Comparison of ENCODE assay signal across 8 cellular contexts in the genomic region with DNA sequence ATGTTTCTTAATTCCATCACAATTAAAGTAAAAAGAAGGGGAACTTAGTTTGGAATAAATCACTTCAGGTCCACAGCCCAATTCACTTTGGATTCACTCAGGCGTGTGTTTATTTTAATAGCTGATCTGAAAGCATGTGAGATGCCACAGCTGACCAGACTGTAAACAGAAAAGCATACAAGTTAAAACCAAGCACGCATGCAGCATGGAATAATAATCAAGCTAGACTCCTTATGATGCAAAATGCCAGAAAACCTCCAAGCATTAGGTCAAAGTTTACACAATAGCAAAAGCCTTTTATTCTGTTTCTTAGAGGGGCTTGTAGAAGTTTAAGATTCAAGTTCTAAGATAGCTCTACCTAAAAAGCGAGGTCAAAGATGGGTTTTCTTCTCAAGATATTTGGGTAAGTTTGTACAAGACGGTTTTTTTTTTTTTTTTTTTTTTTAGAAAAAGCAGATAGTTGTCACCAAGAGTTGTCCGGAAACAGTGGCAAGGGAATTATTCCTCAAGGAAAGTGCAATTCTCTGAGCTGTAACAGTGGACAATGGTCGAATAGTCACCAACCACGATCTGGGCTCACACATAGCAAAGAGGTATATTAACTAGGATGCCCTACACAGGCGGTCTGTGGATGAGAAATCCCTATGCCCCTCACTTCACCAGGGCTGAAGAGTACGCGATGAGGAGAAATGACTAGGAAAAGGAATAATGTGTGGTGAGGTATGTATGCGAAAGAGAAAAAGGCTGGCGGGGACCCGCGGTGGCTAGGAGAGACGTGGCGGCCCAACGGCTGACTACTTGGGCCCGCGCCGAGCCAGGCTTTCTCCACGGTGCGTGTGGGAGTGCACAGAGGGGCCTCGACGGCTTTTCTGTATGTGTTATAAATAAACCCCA. TPM values are rescaled to one million over a fixed set of nuclear protein-coding genes. Genes with fewer than 3 reads are reported as not detected.
A peak's percentile ranks its signal among the peaks of the same experiment; 100 is the strongest.
DNase-seq lines count a peak whose midpoint lies in the region; ATAC-seq and TF ChIP-seq lines count a peak whose summit lies in the region.

No MANE protein-coding gene starts in this region.

- H3K4me1 ChIP-seq in ACC112 (ENCODE audit: control insufficient read depth, insufficient read depth, low read length, unreplicated experiment) (peaks cover 30% of the 10 kb centered on the region), NT2/D1 (ENCODE audit: insufficient read depth, insufficient read length) (no peaks in the 10 kb centered on the region), esophagus squamous epithelium (peaks cover 0 to 13% (median 0%) of the 10 kb centered on the region in 3 donors)
- no peaks in the 10 kb centered on the region for H3K4me1 ChIP-seq in naive thymus-derived CD4-positive, alpha-beta T cell (ENCODE audit: control insufficient read depth in 2 of 2, insufficient read depth in 2 of 2, low read length in 2 of 2)

- peak overlapping the region; percentile 85 for H2AFZ ChIP-seq in ACC112 (ENCODE audit: low read length, unreplicated experiment)

- H3K4me1 Mint-ChIP-seq in naive thymus-derived CD4-positive, alpha-beta T cell: peaks cover 0 to 10% (median 5%) of the 10 kb centered on the region in 7 donors
- peaks cover 5% of the 10 kb centered on the region for H3K4me1 Mint-ChIP-seq in activated T-cell treated with anti-CD3 and anti-CD28 coated beads, Interleukin-2, amount 50 U/mL, for 4 hours (ENCODE audit: low read depth)

- no peak overlapping the region for H3K27ac Mint-ChIP-seq in naive thymus-derived CD4-positive, alpha-beta T cell

- peaks cover 0 to 5% (median 0%) of the 10 kb centered on the region in 11 donors for H3K9me3 Mint-ChIP-seq in naive thymus-derived CD4-positive, alpha-beta T cell
- H3K9me3 Mint-ChIP-seq in activated T-cell treated with anti-CD3 and anti-CD28 coated beads, Interleukin-2, amount 50 U/mL, for 4 hours: no peaks in the 10 kb centered on the region

- H3K27ac ChIP-seq in ACC112 (ENCODE audit: low read depth, low read length): no peak overlapping the region
- peak overlapping the region in 3 of 4 donors; percentile 80 to 87 (median 86) for H3K27ac ChIP-seq in esophagus squamous epithelium
- H3K27ac ChIP-seq in naive thymus-derived CD4-positive, alpha-beta T cell (ENCODE audit: low read depth, low read length): no peak overlapping the region

- CTCF ChIA-PET in naive thymus-derived CD4-positive, alpha-beta T cell (lab: Charles Lee): no interaction called here

- in situ Hi-C loops in GM13977 (cut with MboI; ENCODE audit: low pct_unique_long_range_greater_than_20kb, low sequenced_read_pairs, unreplicated experiment): no loop called here

- peaks cover 26% of the 10 kb centered on the region for H3K79me2 ChIP-seq in ACC112 (ENCODE audit: control insufficient read depth, insufficient read depth, low read length, unreplicated experiment)

- intact Hi-C loops in esophagus squamous epithelium (cut with DNase I): no loop called here
- intact Hi-C loops in naive thymus-derived CD4-positive, alpha-beta T cell (cut with micrococcal nuclease): no loop called here

- ATAC-seq in naive thymus-derived CD4-positive, alpha-beta T cell: no peak
- ATAC-seq in HG03571 (IDR thresholded peaks at IDR 0.05; ENCODE audit: unreplicated experiment): no peak
- no peak for ATAC-seq in activated T-cell treated with anti-CD3 and anti-CD28 coated beads, Interleukin-2, amount 50 U/mL, for 4 hours

- H3K4me3 Mint-ChIP-seq in naive thymus-derived CD4-positive, alpha-beta T cell: peak overlapping the region in 9 of 10 donors; percentile 10 to 69 (median 34)
- H3K4me3 Mint-ChIP-seq in activated T-cell treated with anti-CD3 and anti-CD28 coated beads, Interleukin-2, amount 50 U/mL, for 4 hours: no peak overlapping the region

- no peak for TF ChIP-seq POLR2A in esophagus squamous epithelium (IDR thresholded peaks at IDR 0.05)

- H3K9ac ChIP-seq in NT2/D1 (ENCODE audit: insufficient read length, low read depth): peak overlapping the region; percentile 61

- 32 to 42% methylated on average over 8 to 24 of the region's 24 CpGs for WGBS in esophagus squamous epithelium, 2 donors

- H3K36me3 ChIP-seq in ACC112 (ENCODE audit: insufficient read depth, low read length): no peaks in the 10 kb centered on the region
- H3K36me3 ChIP-seq in NT2/D1 (ENCODE audit: insufficient read depth, insufficient read length, low read length): no peaks in the 10 kb centered on the region
- H3K36me3 ChIP-seq in esophagus squamous epithelium: no peaks in the 10 kb centered on the region
- no peaks in the 10 kb centered on the region for H3K36me3 ChIP-seq in naive thymus-derived CD4-positive, alpha-beta T cell (ENCODE audit: control insufficient read depth in 2 of 3, insufficient read depth in 3 of 3, low read length in 3 of 3)

- peaks cover 21 to 39% (median 32%) of the 10 kb centered on the region in 5 donors for H3K27me3 Mint-ChIP-seq in naive thymus-derived CD4-positive, alpha-beta T cell
- peaks cover 16% of the 10 kb centered on the region for H3K27me3 Mint-ChIP-seq in activated T-cell treated with anti-CD3 and anti-CD28 coated beads, Interleukin-2, amount 50 U/mL, for 4 hours (ENCODE audit: low read depth)

- POLR2A ChIA-PET in naive thymus-derived CD4-positive, alpha-beta T cell (lab: Charles Lee): no interaction called here

- H3K4me3 ChIP-seq in ACC112 (ENCODE audit: low read depth, low read length): peak overlapping the region; percentile 72
- H3K4me3 ChIP-seq in NT2/D1 (ENCODE audit: insufficient read length, low read depth): peak overlapping the region; percentile 56
- H3K4me3 ChIP-seq in esophagus squamous epithelium: peak overlapping the region; percentile 51 to 76 (median 66)
- H3K4me3 ChIP-seq in naive thymus-derived CD4-positive, alpha-beta T cell (ENCODE audit: low read length): no peak overlapping the region

- H3K27me3 ChIP-seq in ACC112 (ENCODE audit: insufficient read depth, low read length) (no peaks in the 10 kb centered on the region), NT2/D1 (ENCODE audit: insufficient read depth, insufficient read length) (peaks cover 11% of the 10 kb centered on the region), esophagus squamous epithelium (no peaks in the 10 kb centered on the region)
- H3K27me3 ChIP-seq in naive thymus-derived CD4-positive, alpha-beta T cell (ENCODE audit: control insufficient read depth in 2 of 2, insufficient read depth in 2 of 2, low read length in 2 of 2): peaks cover 0 to 5% of the 10 kb centered on the region in 2 donors

- H3K9me3 ChIP-seq in NT2/D1 (ENCODE audit: insufficient read depth, low read length): no peaks in the 10 kb centered on the region
- H3K9me3 ChIP-seq in esophagus squamous epithelium: no peaks in the 10 kb centered on the region
- H3K9me3 ChIP-seq in naive thymus-derived CD4-positive, alpha-beta T cell (ENCODE audit: control insufficient read depth in 2 of 3, low read length in 3 of 3): no peaks in the 10 kb centered on the region

- no peaks in the 10 kb centered on the region for H3K36me3 Mint-ChIP-seq in naive thymus-derived CD4-positive, alpha-beta T cell
- H3K36me3 Mint-ChIP-seq in activated T-cell treated with anti-CD3 and anti-CD28 coated beads, Interleukin-2, amount 50 U/mL, for 4 hours (ENCODE audit: insufficient read depth): no peaks in the 10 kb centered on the region

- TF ChIP-seq CTCF in esophagus squamous epithelium (IDR thresholded peaks at IDR 0.05) (no peak), GM13977 (IDR thresholded peaks at IDR 0.05; ENCODE audit: extremely low read depth, insufficient read depth, missing control alignments) (no peak)

- DNase-seq in NT2/D1 (ENCODE audit: low read depth, low spot score): no peak
- DNase-seq in esophagus squamous epithelium (lab: John Stamatoyannopoulos, UW): no peak
- DNase-seq in naive thymus-derived CD4-positive, alpha-beta T cell: no peak
- DNase-seq in GM13977 (ENCODE audit: low spot score): no peak
- DNase-seq in activated gamma-delta T cell treated with Interleukin-2 at 50 U/mL for 16 hours: no peak
- DNase-seq in activated T-cell treated with anti-CD3 and anti-CD28 coated beads, Interleukin-2, amount 50 U/mL, for 4 hours: no peak

RNA-seq across cellular contexts. Expression of a gene that starts 0.7 kb away (rescaled TPM):
- 10 to 100 TPM in 1 of 4 donors, 1 to 10 TPM in 3; 4.4 to 11.9 (median 7.0) TPM for total RNA-seq in esophagus squamous epithelium
- under 1 TPM in 1 of 5 experiments, not detected in 4; 0.17 TPM for total RNA-seq in naive thymus-derived CD4-positive, alpha-beta T cell
- polyA plus RNA-seq in naive thymus-derived CD4-positive, alpha-beta T cell: not detected
- not detected for total RNA-seq in activated T-cell treated with anti-CD3 and anti-CD28 coated beads, Interleukin-2, amount 50 U/mL, for 4 hours

Comparison
In these comparisons a context has a peak if more than half of its experiments do, and no peak if none do; other contexts are left out.
1. H3K27ac ChIP-seq: peak in esophagus squamous epithelium (3 of 4); none in ACC112 (single experiment) and naive thymus-derived CD4-positive, alpha-beta T cell (single experiment).
2. RNA of a gene that starts 0.7 kb away (total RNA-seq): 4.4 to 11.9 TPM in esophagus squamous epithelium; 0.17 TPM in naive thymus-derived CD4-positive, alpha-beta T cell and not detected in activated T-cell treated with anti-CD3 and anti-CD28 coated beads, Interleukin-2, amount 50 U/mL, for 4 hours; every median in the first group is over 4 times any median in the second.